10 cellular contexts compared by ENCODE assay signal in genomic region chr7:131284702-131285419, GRCh38. TPM values are rescaled to one million over a fixed set of nuclear protein-coding genes. Genes with fewer than 3 reads are reported as not detected.
DNase-seq lines count a peak whose midpoint lies in the region; ATAC-seq and TF ChIP-seq lines count a peak whose summit lies in the region.
"Had no signal": no experiment of that assay in that cellular context is flagged by ENCODE, and none has a peak within 500 bp of the region (broad histone marks: within the 10 kb centered on the region; RNA-seq: fewer than 3 reads in every experiment).

No MANE protein-coding gene starts in this region.

- TF ChIP-seq CTCF in choroid plexus epithelial cell (conservative IDR thresholded peaks at IDR 0.05; ENCODE audit: low read depth, low read length): no peak
- TF ChIP-seq CTCF in GM10266 (IDR thresholded peaks at IDR 0.05; ENCODE audit: control insufficient read depth, insufficient read depth, low read depth, missing control alignments): no peak

- peak overlapping the region; percentile 81 for H3K27ac ChIP-seq in temporal lobe (ENCODE audit: low read depth, low read length)

- DNase-seq in NCI-H187 treated with DMSO at 0.1 percent for 48 hours (lab: John Stamatoyannopoulos, UW) (peak; percentile 33), choroid plexus epithelial cell (ENCODE audit: low read depth) (peak; percentile 11), left kidney (ENCODE audit: low read depth, low spot score) (peak; percentile 71), KG1 (lab: John Stamatoyannopoulos, UW) (no peak), GM10266 (ENCODE audit: extremely low spot score) (no peak), mesenteric fat pad (ENCODE audit: low spot score) (no peak)
- DNase-seq: activated B cell treated with CpG ODN at 0.5 μM for 24 hours, mesendoderm had no signal

- no peak overlapping the region for H3K4me3 ChIP-seq in choroid plexus epithelial cell (ENCODE audit: low read depth, low read length)

- no peak for ATAC-seq in HG02973 (IDR thresholded peaks at IDR 0.05; ENCODE audit: unreplicated experiment)

RNA-seq across cellular contexts. Expression of gene MKLN1, which starts 42.8 kb away (rescaled TPM):
- total RNA-seq in temporal lobe: 39.8 TPM
- 73.4 TPM for total RNA-seq in mesenteric fat pad

Comparison
In these comparisons a context has a peak if more than half of its experiments do, and no peak if none do; other contexts are left out.
1. DNase-seq: peak in NCI-H187 treated with DMSO at 0.1 percent for 48 hours (single experiment), choroid plexus epithelial cell (single experiment) and left kidney (single experiment); none in KG1 (single experiment), GM10266 (single experiment) and mesenteric fat pad (single experiment).